1 cellular context compared by ENCODE assay signal in the genomic region with DNA sequence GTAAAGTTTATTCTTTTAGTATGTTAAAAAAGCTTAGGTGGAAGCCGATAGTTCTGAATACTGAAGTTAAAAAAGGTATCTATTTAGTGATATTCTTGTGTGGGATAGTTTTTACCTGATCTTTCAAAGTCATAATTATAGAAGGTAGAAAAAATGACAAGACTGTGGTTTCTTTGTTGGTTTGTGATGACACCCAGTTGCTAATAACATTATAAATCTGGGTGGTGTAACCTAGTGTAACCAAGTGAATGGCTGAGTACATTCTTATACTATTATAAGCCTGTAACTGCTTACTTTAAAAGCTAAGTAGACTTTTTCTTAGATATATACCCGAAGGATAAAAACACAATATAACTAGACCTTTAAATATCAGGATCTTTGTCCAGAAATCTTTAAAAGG.
TF ChIP-seq lines count a peak whose summit lies in the region.

No MANE protein-coding gene starts in this region.

TF ChIP-seq in SK-N-SH, 30 proteins besides CTCF, POLR2A, EP300 and RAD21 (continued from another document):
- TF ChIP-seq, protein P1, sequence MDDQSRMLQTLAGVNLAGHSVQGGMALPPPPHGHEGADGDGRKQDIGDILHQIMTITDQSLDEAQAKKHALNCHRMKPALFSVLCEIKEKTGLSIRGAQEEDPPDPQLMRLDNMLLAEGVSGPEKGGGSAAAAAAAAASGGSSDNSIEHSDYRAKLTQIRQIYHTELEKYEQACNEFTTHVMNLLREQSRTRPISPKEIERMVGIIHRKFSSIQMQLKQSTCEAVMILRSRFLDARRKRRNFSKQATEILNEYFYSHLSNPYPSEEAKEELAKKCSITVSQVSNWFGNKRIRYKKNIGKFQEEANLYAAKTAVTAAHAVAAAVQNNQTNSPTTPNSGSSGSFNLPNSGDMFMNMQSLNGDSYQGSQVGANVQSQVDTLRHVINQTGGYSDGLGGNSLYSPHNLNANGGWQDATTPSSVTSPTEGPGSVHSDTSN (IDR thresholded peaks at IDR 0.05) = no peak
- TF ChIP-seq, protein P2, sequence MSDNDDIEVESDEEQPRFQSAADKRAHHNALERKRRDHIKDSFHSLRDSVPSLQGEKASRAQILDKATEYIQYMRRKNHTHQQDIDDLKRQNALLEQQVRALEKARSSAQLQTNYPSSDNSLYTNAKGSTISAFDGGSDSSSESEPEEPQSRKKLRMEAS (IDR thresholded peaks at IDR 0.05; ENCODE audit: low read depth) = no peak
- TF ChIP-seq, protein P3, sequence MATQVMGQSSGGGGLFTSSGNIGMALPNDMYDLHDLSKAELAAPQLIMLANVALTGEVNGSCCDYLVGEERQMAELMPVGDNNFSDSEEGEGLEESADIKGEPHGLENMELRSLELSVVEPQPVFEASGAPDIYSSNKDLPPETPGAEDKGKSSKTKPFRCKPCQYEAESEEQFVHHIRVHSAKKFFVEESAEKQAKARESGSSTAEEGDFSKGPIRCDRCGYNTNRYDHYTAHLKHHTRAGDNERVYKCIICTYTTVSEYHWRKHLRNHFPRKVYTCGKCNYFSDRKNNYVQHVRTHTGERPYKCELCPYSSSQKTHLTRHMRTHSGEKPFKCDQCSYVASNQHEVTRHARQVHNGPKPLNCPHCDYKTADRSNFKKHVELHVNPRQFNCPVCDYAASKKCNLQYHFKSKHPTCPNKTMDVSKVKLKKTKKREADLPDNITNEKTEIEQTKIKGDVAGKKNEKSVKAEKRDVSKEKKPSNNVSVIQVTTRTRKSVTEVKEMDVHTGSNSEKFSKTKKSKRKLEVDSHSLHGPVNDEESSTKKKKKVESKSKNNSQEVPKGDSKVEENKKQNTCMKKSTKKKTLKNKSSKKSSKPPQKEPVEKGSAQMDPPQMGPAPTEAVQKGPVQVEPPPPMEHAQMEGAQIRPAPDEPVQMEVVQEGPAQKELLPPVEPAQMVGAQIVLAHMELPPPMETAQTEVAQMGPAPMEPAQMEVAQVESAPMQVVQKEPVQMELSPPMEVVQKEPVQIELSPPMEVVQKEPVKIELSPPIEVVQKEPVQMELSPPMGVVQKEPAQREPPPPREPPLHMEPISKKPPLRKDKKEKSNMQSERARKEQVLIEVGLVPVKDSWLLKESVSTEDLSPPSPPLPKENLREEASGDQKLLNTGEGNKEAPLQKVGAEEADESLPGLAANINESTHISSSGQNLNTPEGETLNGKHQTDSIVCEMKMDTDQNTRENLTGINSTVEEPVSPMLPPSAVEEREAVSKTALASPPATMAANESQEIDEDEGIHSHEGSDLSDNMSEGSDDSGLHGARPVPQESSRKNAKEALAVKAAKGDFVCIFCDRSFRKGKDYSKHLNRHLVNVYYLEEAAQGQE (IDR thresholded peaks at IDR 0.05; ENCODE audit: low read depth, low read length) = no peak
- TF ChIP-seq FOXM1 (IDR thresholded peaks at IDR 0.05; ENCODE audit: low read depth) = no peak
TF ChIP-seq in SK-N-SH: peak in this region for 0.
